Comparison of ENCODE assay signal across 2 cellular contexts in genomic region chr1:77966291-77966690, GRCh38.
TF ChIP-seq lines count a peak whose summit lies in the region.

No MANE protein-coding gene starts in this region.

TF ChIP-seq in HepG2, 621 proteins besides CTCF, POLR2A, EP300 and RAD21:
- no peak for TF ChIP-seq RERE (CRISPR knock-in tag; IDR thresholded peaks at IDR 0.05; ENCODE audit: low read depth)
- peak; percentile 15 for TF ChIP-seq RBM22 (optimal IDR thresholded peaks at IDR 0.05; ENCODE audit: low read length)
- no peak for TF ChIP-seq ARNTL (CRISPR knock-in tag; IDR thresholded peaks at IDR 0.05)

TF ChIP-seq in WTC11, 78 proteins besides CTCF, POLR2A, EP300 and RAD21:
- TF ChIP-seq JUN (CRISPR knock-in tag; IDR thresholded peaks at IDR 0.05), result no peak
- no peak for TF ChIP-seq HMGA2 (CRISPR knock-in tag; IDR thresholded peaks at IDR 0.05)
- no peak for TF ChIP-seq FOXP1 (CRISPR knock-in tag; IDR thresholded peaks at IDR 0.05; ENCODE audit: borderline replicate concordance)
- TF ChIP-seq MYBL2 (CRISPR knock-in tag; IDR thresholded peaks at IDR 0.05), result no peak
- no peak for TF ChIP-seq NFE2L1 (CRISPR knock-in tag; IDR thresholded peaks at IDR 0.05)
- TF ChIP-seq ZNF532 (CRISPR knock-in tag; IDR thresholded peaks at IDR 0.05; ENCODE audit: borderline replicate concordance), result no peak
- TF ChIP-seq GABPB1 (CRISPR knock-in tag; IDR thresholded peaks at IDR 0.05), result no peak
- TF ChIP-seq NFYB (CRISPR knock-in tag; conservative IDR thresholded peaks at IDR 0.05; ENCODE audit: low read depth), result no peak
- TF ChIP-seq ETV6 (CRISPR knock-in tag; IDR thresholded peaks at IDR 0.05), result no peak
- TF ChIP-seq E2F4 (CRISPR knock-in tag; IDR thresholded peaks at IDR 0.05; ENCODE audit: borderline replicate concordance, low read depth), result no peak
- TF ChIP-seq SMAD3 (CRISPR knock-in tag; IDR thresholded peaks at IDR 0.05; ENCODE audit: borderline replicate concordance), result no peak
- TF ChIP-seq ZNF512 (CRISPR knock-in tag; IDR thresholded peaks at IDR 0.05; ENCODE audit: borderline replicate concordance), result no peak
- no peak for TF ChIP-seq ZNF138 (CRISPR knock-in tag; conservative IDR thresholded peaks at IDR 0.05)
- no peak for TF ChIP-seq ZNF219 (CRISPR knock-in tag; IDR thresholded peaks at IDR 0.05; ENCODE audit: borderline replicate concordance)
- TF ChIP-seq GRHL2 (CRISPR knock-in tag; IDR thresholded peaks at IDR 0.05; ENCODE audit: insufficient replicate concordance, severe bottlenecking), result no peak
- TF ChIP-seq RELA (CRISPR knock-in tag; IDR thresholded peaks at IDR 0.05; ENCODE audit: borderline replicate concordance), result no peak
- TF ChIP-seq SMAD4 (CRISPR knock-in tag; IDR thresholded peaks at IDR 0.05), result no peak
- no peak for TF ChIP-seq ZNF281 (CRISPR knock-in tag; IDR thresholded peaks at IDR 0.05)
- TF ChIP-seq E2F1 (CRISPR knock-in tag; IDR thresholded peaks at IDR 0.05), result no peak
- TF ChIP-seq AFF4 (CRISPR knock-in tag; IDR thresholded peaks at IDR 0.05; ENCODE audit: borderline replicate concordance), result no peak
